Comparison of ENCODE assay signal across 27 cellular contexts in genomic region chr9:122348288-122348777, GRCh38. TPM values are rescaled to one million over a fixed set of nuclear protein-coding genes. Genes with fewer than 3 reads are reported as not detected.
DNase-seq lines count a peak whose midpoint lies in the region; ATAC-seq, FAIRE-seq and TF ChIP-seq lines count a peak whose summit lies in the region.
"Had no signal": no experiment of that assay in that cellular context is flagged by ENCODE, and none has a peak within 500 bp of the region (broad histone marks: within the 10 kb centered on the region; RNA-seq: fewer than 3 reads in every experiment).

No MANE protein-coding gene starts in this region.

- peak overlapping the region; percentile 18 for H3K27ac ChIP-seq in endothelial cell of umbilical vein (ENCODE audit: insufficient read depth, low read depth, low read length)
- H3K27ac ChIP-seq: hepatocyte, suprapubic skin had no signal

- H3K4me1 Mint-ChIP-seq in activated CD8-positive, alpha-beta memory T cell treated with anti-CD3 and anti-CD28 coated beads, Interleukin-2, amount 10 ng/mL, durations not matched to agents 7 days and 5 days: peaks cover 26% of the 10 kb centered on the region
- peaks cover 18% of the 10 kb centered on the region for H3K4me1 Mint-ChIP-seq in neural crest cell

- dilution Hi-C loops in endothelial cell of umbilical vein (cut with MboI; ENCODE audit: extremely low pct_ligation_motif_present, low sequenced_read_pairs): no loop called here

- no TSS peak for BruUV-seq in endothelial cell of umbilical vein (replicated peaks; lab: Mats Ljungman, UMichigan)

- in situ Hi-C loops in KBM-7 (cut with MboI; ENCODE audit: low pct_unique_long_range_greater_than_20kb, low sequenced_read_pairs): no loop called here

- H3K9ac ChIP-seq in endothelial cell of umbilical vein (replicated peaks; ENCODE audit: extremely low read depth, insufficient read depth, low read length): no peak overlapping the region

- peaks cover 28% of the 10 kb centered on the region for H3K27me3 Mint-ChIP-seq in activated CD8-positive, alpha-beta memory T cell treated with anti-CD3 and anti-CD28 coated beads, Interleukin-2, amount 10 ng/mL, durations not matched to agents 7 days and 5 days
- peaks cover 48% of the 10 kb centered on the region for H3K27me3 Mint-ChIP-seq in neural crest cell (ENCODE audit: low read depth)

- no peak overlapping the region for H3K4me3 ChIP-seq in endothelial cell of umbilical vein (replicated peaks in 1 of 3; ENCODE audit: insufficient read depth in 1 of 3, low read depth in 1 of 3, low read length in 3 of 3)
- H3K4me3 ChIP-seq: HAP-1, hepatocyte, suprapubic skin had no signal

- no peaks in the 10 kb centered on the region for H3K27me3 ChIP-seq in endothelial cell of umbilical vein (ENCODE audit: control insufficient read depth in 2 of 2, insufficient read depth in 2 of 2, low read length in 2 of 2)
- H3K27me3 ChIP-seq: suprapubic skin had no signal

- H3K79me2 ChIP-seq in endothelial cell of umbilical vein (ENCODE audit: control insufficient read depth, insufficient read depth, low read length): no peaks in the 10 kb centered on the region
- H3K79me2 ChIP-seq: hepatocyte had no signal

- H3K27ac Mint-ChIP-seq in activated CD8-positive, alpha-beta memory T cell treated with anti-CD3 and anti-CD28 coated beads, Interleukin-2, amount 10 ng/mL, durations not matched to agents 7 days and 5 days: peak overlapping the region; percentile 12
- no peak overlapping the region for H3K27ac Mint-ChIP-seq in neural crest cell (ENCODE audit: unreplicated experiment)
- H3K27ac Mint-ChIP-seq: activated CD4-positive, alpha-beta T cell treated with anti-CD3 and anti-CD28 coated beads for 36 hours; memory B cell had no signal

- intact Hi-C loops in endothelial cell of umbilical vein (cut with micrococcal nuclease): loop anchor here (1.0 to 2.0 kb wide), 2 partner anchors 84 to 94 kb away; partner anchors contain the start of genes MRRF and RBM18

- no peak overlapping the region for H3K4me3 Mint-ChIP-seq in activated CD8-positive, alpha-beta memory T cell treated with anti-CD3 and anti-CD28 coated beads, Interleukin-2, amount 10 ng/mL, durations not matched to agents 7 days and 5 days
- H3K4me3 Mint-ChIP-seq in neural crest cell: peak overlapping the region; percentile 58
- H3K4me3 Mint-ChIP-seq: activated CD4-positive, alpha-beta T cell treated with anti-CD3 and anti-CD28 coated beads for 36 hours had no signal

- TF ChIP-seq CTCF in endothelial cell of umbilical vein (IDR thresholded peaks at IDR 0.05; ENCODE audit: extremely low read depth in 1 of 2, insufficient read depth in 1 of 2, low read depth in 1 of 2, low read length in 2 of 2) (no peak), neural crest cell (conservative IDR thresholded peaks at IDR 0.05) (no peak), GM20000 (IDR thresholded peaks at IDR 0.05; ENCODE audit: extremely low read depth, missing control alignments) (no peak)

- FAIRE-seq in endothelial cell of umbilical vein (lab: Jason Lieb, UNC): peak; percentile 85
- FAIRE-seq: A549, colon, endometrium, GM12891 had no signal

- no peaks in the 10 kb centered on the region for H4K20me1 ChIP-seq in endothelial cell of umbilical vein (replicated peaks; ENCODE audit: control insufficient read depth, extremely low read depth, insufficient read depth, low read length)

- peak overlapping the region; percentile 17 for H3K4me2 ChIP-seq in endothelial cell of umbilical vein (ENCODE audit: insufficient read depth, low read length)

- H3K9me3 ChIP-seq in endothelial cell of umbilical vein (replicated peaks; ENCODE audit: control insufficient read depth, insufficient read depth, low read length): no peaks in the 10 kb centered on the region
- H3K9me3 ChIP-seq: HAP-1, suprapubic skin had no signal

- CTCF ChIA-PET in activated CD8-positive, alpha-beta memory T cell treated with anti-CD3 and anti-CD28 coated beads, Interleukin-2, amount 10 ng/mL, durations not matched to agents 7 days and 5 days (lab: Charles Lee): interaction anchor here (1.1 to 12.9 kb wide), 4 partner anchors 21 to 735 kb away, joined by 3 to 304 read pairs (median 74); no protein-coding TSS in a partner anchor
- CTCF ChIA-PET in endothelial cell of umbilical vein (lab: Charles Lee): interaction anchor here (0.8 to 12.9 kb wide), 6 partner anchors 41 to 251 kb away, joined by 3 to 576 read pairs (median 10); partner anchors contain the start of genes MRRF and RBM18

- POLR2A ChIA-PET in endothelial cell of umbilical vein (lab: Charles Lee): no interaction called here

- no peaks in the 10 kb centered on the region for H3K36me3 ChIP-seq in endothelial cell of umbilical vein (ENCODE audit: control insufficient read depth in 2 of 2, extremely low read depth in 1 of 2, insufficient read depth in 2 of 2, low read length in 2 of 2)
- H3K36me3 ChIP-seq: HAP-1, suprapubic skin had no signal

- TF ChIP-seq POLR2A in endothelial cell of umbilical vein (IDR thresholded peaks at IDR 0.05; ENCODE audit: low read depth, low read length): no peak

- DNase-seq in activated CD8-positive, alpha-beta memory T cell treated with anti-CD3 and anti-CD28 coated beads, Interleukin-2, amount 10 ng/mL, durations not matched to agents 7 days and 5 days: no peak
- no peak for DNase-seq in activated CD8-positive, alpha-beta memory T cell treated with anti-CD3 and anti-CD28 coated beads, Interleukin-2, amount 50 U/mL, for 48 hours
- DNase-seq in KBM-7: peak; percentile 30
- peak; percentile 39 for DNase-seq in endothelial cell of umbilical vein (ENCODE audit: low read depth, low spot score)
- DNase-seq in neural crest cell (ENCODE audit: low read depth, low spot score): no peak
- DNase-seq in activated gamma-delta T cell treated with Interleukin-2 at 50 U/mL for 16 hours: no peak
- DNase-seq in GM20000 (ENCODE audit: low spot score): no peak
- DNase-seq: activated CD4-positive, alpha-beta T cell treated with anti-CD3 and anti-CD28 coated beads for 36 hours; activated gamma-delta T cell; islet precursor cell; MV-4-11; NCI-H2029; NCI-H446 treated with DMSO at 0.1 percent for 48 hours; NK-92 treated with Interleukin-12 subunit alpha and Interleukin-12 subunit beta, amount 100 ng/mL, for 24 hours; retina; stimulated activated CD4-positive, alpha-beta T cell treated with anti-CD3 and anti-CD28 coated beads, Interleukin-15, amount 100 ng/mL, for 24 hours; T1000 had no signal

- no peaks in the 10 kb centered on the region for H3K9me1 ChIP-seq in endothelial cell of umbilical vein (replicated peaks; ENCODE audit: control insufficient read depth, extremely low read depth, insufficient read depth, low read length)

- ATAC-seq in activated CD8-positive, alpha-beta memory T cell treated with anti-CD3 and anti-CD28 coated beads, Interleukin-2, amount 10 ng/mL, durations not matched to agents 7 days and 5 days: no peak
- ATAC-seq in HG03521 (IDR thresholded peaks at IDR 0.05; ENCODE audit: unreplicated experiment): no peak
- ATAC-seq: A549; activated CD4-positive, alpha-beta T cell treated with anti-CD3 and anti-CD28 coated beads for 36 hours; SK-N-SH treated with all-trans-retinoic acid at 6 μM for 48 hours had no signal

- H3K36me3 Mint-ChIP-seq in activated CD8-positive, alpha-beta memory T cell treated with anti-CD3 and anti-CD28 coated beads, Interleukin-2, amount 10 ng/mL, durations not matched to agents 7 days and 5 days: no peaks in the 10 kb centered on the region
- H3K36me3 Mint-ChIP-seq in neural crest cell (ENCODE audit: low read depth): no peaks in the 10 kb centered on the region
- H3K36me3 Mint-ChIP-seq: memory B cell had no signal

- H3K9me3 Mint-ChIP-seq in activated CD8-positive, alpha-beta memory T cell treated with anti-CD3 and anti-CD28 coated beads, Interleukin-2, amount 10 ng/mL, durations not matched to agents 7 days and 5 days (ENCODE audit: low read depth): peaks cover 2% of the 10 kb centered on the region
- H3K9me3 Mint-ChIP-seq in neural crest cell: peaks cover 2% of the 10 kb centered on the region

- peak overlapping the region; percentile 51 for H2AFZ ChIP-seq in endothelial cell of umbilical vein (ENCODE audit: low read depth, low read length)
- H2AFZ ChIP-seq: hepatocyte had no signal

- peaks cover 23% of the 10 kb centered on the region for H3K4me1 ChIP-seq in endothelial cell of umbilical vein (ENCODE audit: control insufficient read depth, extremely low read depth, insufficient read depth, low read length)
- H3K4me1 ChIP-seq: HAP-1 had no signal

TF ChIP-seq in endothelial cell of umbilical vein, 7 proteins besides CTCF, POLR2A, EP300 and RAD21:
- TF ChIP-seq POLR2AphosphoS5 (IDR thresholded peaks at IDR 0.05; ENCODE audit: insufficient read depth, low read depth, low read length): peak; percentile 44
- TF ChIP-seq GATA2 (IDR thresholded peaks at IDR 0.05; ENCODE audit: insufficient read depth, insufficient read length, low read depth, low read length): no peak

RNA-seq across cellular contexts. Expression of gene PTGS1, which starts 22.5 kb away (rescaled TPM):
- 1 to 10 TPM in 1 of 2 experiments, under 1 TPM in 1; 0.35 to 1.0 TPM for total RNA-seq in activated CD8-positive, alpha-beta memory T cell treated with anti-CD3 and anti-CD28 coated beads, Interleukin-2, amount 10 ng/mL, durations not matched to agents 7 days and 5 days
- total RNA-seq in endothelial cell of umbilical vein (14.6 and 45.2 TPM in 2 replicates), neural crest cell (0.16 and 0.37 TPM in 2 replicates)
- polyA plus RNA-seq in endothelial cell of umbilical vein: 37.6 and 43.9 TPM in 2 replicates
- polyA plus RNA-seq in endothelial cell of umbilical vein (2011; cell fraction: cytosol; rRNA removed): 27.8 and 31.2 TPM in 2 replicates
- 30.7 and 40.6 TPM in 2 replicates for polyA plus RNA-seq in endothelial cell of umbilical vein (2011; cell fraction: nucleus; rRNA removed)
- polyA plus RNA-seq in endothelial cell of umbilical vein (2012): 43.2 and 61.0 TPM in 2 replicates
- 37.7 and 53.6 TPM in 2 replicates for polyA minus RNA-seq in endothelial cell of umbilical vein
- 3.9 TPM for polyA minus RNA-seq in endothelial cell of umbilical vein (2011; cell fraction: cytosol; rRNA and poly(A)+ RNA removed)
- 8.8 and 9.8 TPM in 2 replicates for polyA minus RNA-seq in endothelial cell of umbilical vein (2011; cell fraction: nucleus; rRNA and poly(A)+ RNA removed)

Comparison
In these comparisons a context has a peak if more than half of its experiments do, and no peak if none do; other contexts are left out.
1. DNase-seq: peak in KBM-7 (single experiment) and endothelial cell of umbilical vein (single experiment); none in activated CD8-positive, alpha-beta memory T cell treated with anti-CD3 and anti-CD28 coated beads, Interleukin-2, amount 10 ng/mL, durations not matched to agents 7 days and 5 days (single experiment), activated CD8-positive, alpha-beta memory T cell treated with anti-CD3 and anti-CD28 coated beads, Interleukin-2, amount 50 U/mL, for 48 hours (single experiment), neural crest cell (single experiment), activated gamma-delta T cell treated with Interleukin-2 at 50 U/mL for 16 hours (single experiment) and GM20000 (single experiment).